ENCODE assay signal across 24 cellular contexts in genomic region chr15:78192826-78193594, GRCh38. TPM values are rescaled to one million over a fixed set of nuclear protein-coding genes. Genes with fewer than 3 reads are reported as not detected.
DNase-seq lines count a peak whose midpoint lies in the region; ATAC-seq, FAIRE-seq and TF ChIP-seq lines count a peak whose summit lies in the region.
"Had no signal": no experiment of that assay in that cellular context is flagged by ENCODE, and none has a peak within 500 bp of the region (broad histone marks: within the 10 kb centered on the region; RNA-seq: fewer than 3 reads in every experiment).

No MANE protein-coding gene starts in this region.

- H3K27ac Mint-ChIP-seq in activated T-helper 17 cell treated with anti-CD3 and anti-CD28 coated beads, Interleukin-2, amount 50 U/mL, for 72 hours, result peak overlapping the region; percentile 4
- peak overlapping the region in 1 of 9 donors; percentile 60 for H3K27ac Mint-ChIP-seq in naive thymus-derived CD4-positive, alpha-beta T cell
- H3K27ac Mint-ChIP-seq: B cell had no signal

- intact Hi-C loops in naive thymus-derived CD4-positive, alpha-beta T cell (cut with micrococcal nuclease), result no loop called here
- intact Hi-C loops in testis (cut with DNase I; ENCODE audit: low total_unique reads) (no loop called here), kidney (cut with DNase I) (loop anchor here (10.0 kb wide), 1 partner anchor 58 kb away; the partner anchor contains the start of gene CIB2)

- no peak for TF ChIP-seq POLR2A in testis (IDR thresholded peaks at IDR 0.05)

- no peaks in the 10 kb centered on the region for H3K9me3 Mint-ChIP-seq in activated T-helper 17 cell treated with anti-CD3 and anti-CD28 coated beads, Interleukin-2, amount 50 U/mL, for 72 hours
- peaks cover 0 to 10% (median 2%) of the 10 kb centered on the region in 11 donors for H3K9me3 Mint-ChIP-seq in naive thymus-derived CD4-positive, alpha-beta T cell

- H3K36me3 ChIP-seq in naive thymus-derived CD4-positive, alpha-beta T cell (ENCODE audit: control insufficient read depth in 2 of 3, insufficient read depth in 3 of 3, low read length in 3 of 3), result no peaks in the 10 kb centered on the region
- H3K36me3 ChIP-seq in testis (ENCODE audit: low read depth, missing control alignments) (no peaks in the 10 kb centered on the region), kidney (ENCODE audit: control insufficient read depth in 1 of 2, insufficient read depth in 2 of 2, low read length in 2 of 2) (no peaks in the 10 kb centered on the region)

- CTCF ChIA-PET in naive thymus-derived CD4-positive, alpha-beta T cell (lab: Charles Lee), result interaction anchor here (0.6 to 8.5 kb wide), 4 partner anchors 59 to 234 kb away, joined by 3 to 101 read pairs (median 28); partner anchors contain the start of gene CIB2

- no peaks in the 10 kb centered on the region for H3K4me1 Mint-ChIP-seq in activated T-helper 17 cell treated with anti-CD3 and anti-CD28 coated beads, Interleukin-2, amount 50 U/mL, for 72 hours
- H3K4me1 Mint-ChIP-seq in naive thymus-derived CD4-positive, alpha-beta T cell, result peaks cover 0 to 9% (median 0%) of the 10 kb centered on the region in 7 donors

- H3K9me3 ChIP-seq in naive thymus-derived CD4-positive, alpha-beta T cell (ENCODE audit: control insufficient read depth in 2 of 3, low read length in 3 of 3), result no peaks in the 10 kb centered on the region
- H3K9me3 ChIP-seq in testis (no peaks in the 10 kb centered on the region), kidney (ENCODE audit: control insufficient read depth in 1 of 2, low read length in 2 of 2) (peaks cover 0 to 7% of the 10 kb centered on the region in 2 donors)

- no peaks in the 10 kb centered on the region for H3K4me1 ChIP-seq in naive thymus-derived CD4-positive, alpha-beta T cell (ENCODE audit: control insufficient read depth in 2 of 2, insufficient read depth in 2 of 2, low read length in 2 of 2)
- H3K4me1 ChIP-seq in testis, result no peaks in the 10 kb centered on the region
- no peaks in the 10 kb centered on the region for H3K4me1 ChIP-seq in kidney (ENCODE audit: control insufficient read depth in 1 of 2, insufficient read depth in 1 of 2, low read depth in 1 of 2, low read length in 2 of 2)
- H3K4me1 ChIP-seq: HAP-1 had no signal

- H3K36me3 Mint-ChIP-seq in activated T-helper 17 cell treated with anti-CD3 and anti-CD28 coated beads, Interleukin-2, amount 50 U/mL, for 72 hours (ENCODE audit: low read depth), result no peaks in the 10 kb centered on the region
- H3K36me3 Mint-ChIP-seq in naive thymus-derived CD4-positive, alpha-beta T cell, result peaks cover 0 to 5% (median 0%) of the 10 kb centered on the region in 5 donors

- no peak for ATAC-seq in activated T-helper 17 cell treated with anti-CD3 and anti-CD28 coated beads, Interleukin-2, amount 50 U/mL, for 72 hours (replicated peaks)
- ATAC-seq in naive thymus-derived CD4-positive, alpha-beta T cell, result peak; percentile 15

- no peak overlapping the region for H3K9ac ChIP-seq in kidney (ENCODE audit: low read length in 2 of 2)
- H3K9ac ChIP-seq: GM23248, KMS-11 had no signal

- H3K4me3 Mint-ChIP-seq in activated T-helper 17 cell treated with anti-CD3 and anti-CD28 coated beads, Interleukin-2, amount 50 U/mL, for 72 hours, result no peak overlapping the region
- no peak overlapping the region for H3K4me3 Mint-ChIP-seq in naive thymus-derived CD4-positive, alpha-beta T cell
- H3K4me3 Mint-ChIP-seq: B cell had no signal

- FAIRE-seq in kidney (lab: Jason Lieb, UNC), result no peak
- FAIRE-seq: A204.1, D721Med, GM18507, HTR-8/SVneo, RCC 7860 had no signal

- TF ChIP-seq CTCF in testis (IDR thresholded peaks at IDR 0.05) (no peak), kidney (IDR thresholded peaks at IDR 0.05; ENCODE audit: borderline replicate concordance, extremely low read depth, insufficient read depth) (no peak)

- POLR2A ChIA-PET in naive thymus-derived CD4-positive, alpha-beta T cell (lab: Charles Lee), result no interaction called here

- H3K27me3 Mint-ChIP-seq in activated T-helper 17 cell treated with anti-CD3 and anti-CD28 coated beads, Interleukin-2, amount 50 U/mL, for 72 hours, result no peaks in the 10 kb centered on the region
- H3K27me3 Mint-ChIP-seq in naive thymus-derived CD4-positive, alpha-beta T cell, result peaks cover 0 to 18% (median 0%) of the 10 kb centered on the region in 5 donors
- H3K27me3 Mint-ChIP-seq: B cell had no signal

- no peak overlapping the region for H3K4me3 ChIP-seq in naive thymus-derived CD4-positive, alpha-beta T cell (ENCODE audit: low read length)
- H3K4me3 ChIP-seq in testis, result no peak overlapping the region
- no peak overlapping the region for H3K4me3 ChIP-seq in kidney (ENCODE audit: low read length in 2 of 2)
- H3K4me3 ChIP-seq: GM23248, HAP-1 had no signal

- DNase-seq in activated effector memory CD4-positive, alpha-beta T cell treated with anti-CD3 and anti-CD28 coated beads, Interleukin-2, amount 50 U/mL, for 16 hours, result peak; percentile 38
- DNase-seq in activated effector memory CD4-positive, alpha-beta T cell treated with Interleukin-2 at 50 U/mL for 16 hours, result no peak
- DNase-seq in naive thymus-derived CD4-positive, alpha-beta T cell, result peak in 1 of 9 donors; percentile 15
- peak; percentile 3 for DNase-seq in testis
- DNase-seq in kidney, result no peak
- DNase-seq in NCI-H2171 treated with DMSO at 0.1 percent for 48 hours (lab: John Stamatoyannopoulos, UW), result no peak
- DNase-seq in stimulated activated CD4-positive, alpha-beta T cell treated with anti-CD3 and anti-CD28 coated beads, Interleukin-12 subunit alpha, Interleukin-12 subunit beta, amount 100 ng/mL, for 4 hours, result no peak
- DNase-seq: DMS53, GDM1, GM23248, IMR-90, NCI-H1105, NCI-H2029 treated with DMSO at 0.1 percent for 48 hours, NCI-H524 treated with DMSO at 0.1 percent for 48 hours, OCI-M1 had no signal

- no peak overlapping the region for H3K27ac ChIP-seq in naive thymus-derived CD4-positive, alpha-beta T cell (ENCODE audit: low read depth, low read length)
- H3K27ac ChIP-seq in testis (no peak overlapping the region), kidney (ENCODE audit: low read depth in 2 of 2, low read length in 2 of 2) (no peak overlapping the region)
- H3K27ac ChIP-seq: GM23248, KMS-11 had no signal

- no peaks in the 10 kb centered on the region for H3K27me3 ChIP-seq in naive thymus-derived CD4-positive, alpha-beta T cell (ENCODE audit: control insufficient read depth in 2 of 2, insufficient read depth in 2 of 2, low read length in 2 of 2)
- H3K27me3 ChIP-seq in testis, result no peaks in the 10 kb centered on the region

- 95 to 98% methylated on average over 9 to 10 of the region's 10 CpGs for WGBS in testis, 2 donors

RNA-seq across cellular contexts. Expression of gene ACSBG1, which starts 41.4 kb away (rescaled TPM):
- total RNA-seq in activated T-helper 17 cell treated with anti-CD3 and anti-CD28 coated beads, Interleukin-2, amount 50 U/mL, for 72 hours, result not detected
- under 1 TPM in 1 of 5 experiments, not detected in 4; 0.39 TPM for total RNA-seq in naive thymus-derived CD4-positive, alpha-beta T cell
- polyA plus RNA-seq in naive thymus-derived CD4-positive, alpha-beta T cell, result under 1 TPM in 1 of 2 donors, not detected in 1; 0.06 TPM
- total RNA-seq in testis (10 to 100 TPM; 14.8 to 25.2 TPM), kidney (0.13 TPM)
- polyA plus RNA-seq in testis (ENCODE audit: insufficient read depth, low read depth, low replicate concordance) (12.2 TPM), kidney (ENCODE audit: insufficient read depth, low read depth, low replicate concordance) (0.86 TPM)
- total RNA-seq: GM23248, IMR-90 had no signal

RNA-seq across cellular contexts. Expression of gene IDH3A, which starts 43.8 kb away (rescaled TPM):
- total RNA-seq in activated T-helper 17 cell treated with anti-CD3 and anti-CD28 coated beads, Interleukin-2, amount 50 U/mL, for 72 hours, result 100 to 1,000 TPM in 1 of 2 donors, 10 to 100 TPM in 1; 61.9 to 176 TPM
- total RNA-seq in naive thymus-derived CD4-positive, alpha-beta T cell, result 100 to 1,000 TPM in 1 of 5 experiments, 10 to 100 TPM in 4; 44.4 to 105 (median 61.1) TPM
- polyA plus RNA-seq in naive thymus-derived CD4-positive, alpha-beta T cell, result 10 to 100 TPM; 40.5 to 46.7 TPM
- total RNA-seq in testis, result 100 to 1,000 TPM; 119 to 120 TPM
- 88.9 TPM for polyA plus RNA-seq in testis (ENCODE audit: insufficient read depth, low read depth, low replicate concordance)
- 97.2 TPM for total RNA-seq in kidney
- polyA plus RNA-seq in kidney (ENCODE audit: insufficient read depth, low read depth, low replicate concordance), result 67.5 TPM

Comparison
In these comparisons a context has a peak if more than half of its experiments do, and no peak if none do; other contexts are left out.
1. DNase-seq: peak in activated effector memory CD4-positive, alpha-beta T cell treated with anti-CD3 and anti-CD28 coated beads, Interleukin-2, amount 50 U/mL, for 16 hours (single experiment) and testis (single experiment); none in activated effector memory CD4-positive, alpha-beta T cell treated with Interleukin-2 at 50 U/mL for 16 hours (single experiment), kidney (single experiment), NCI-H2171 treated with DMSO at 0.1 percent for 48 hours (single experiment) and stimulated activated CD4-positive, alpha-beta T cell treated with anti-CD3 and anti-CD28 coated beads, Interleukin-12 subunit alpha, Interleukin-12 subunit beta, amount 100 ng/mL, for 4 hours (single experiment).
2. RNA of gene ACSBG1, which starts 41.4 kb away (total RNA-seq): 14.8 to 25.2 TPM in testis; 0.13 TPM in kidney (single experiment), not detected in activated T-helper 17 cell treated with anti-CD3 and anti-CD28 coated beads, Interleukin-2, amount 50 U/mL, for 72 hours and 0.39 TPM in naive thymus-derived CD4-positive, alpha-beta T cell; every median in the first group is over 10 times any median in the second.